In the genomic region with DNA sequence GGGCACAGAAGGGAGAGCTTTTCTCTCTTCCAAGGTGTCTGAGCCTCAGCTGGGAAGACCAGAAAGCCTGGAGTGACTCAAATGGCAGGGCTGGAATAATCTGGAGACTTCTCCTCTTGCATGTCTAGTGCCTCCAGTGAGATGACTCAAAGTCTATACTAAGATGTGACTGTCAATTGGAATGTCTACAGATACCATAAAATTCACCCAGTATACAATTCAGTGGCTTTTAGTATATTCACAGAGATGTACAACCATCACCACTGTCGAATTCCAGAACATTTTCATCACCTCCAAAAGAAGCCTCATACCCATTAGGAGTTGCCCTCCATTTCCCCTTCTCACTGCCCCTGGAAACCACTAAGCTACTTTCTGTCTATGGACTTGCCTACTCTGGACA, we compare ENCODE assay signal across 14 cellular contexts. TPM values are rescaled to one million over a fixed set of nuclear protein-coding genes. Genes with fewer than 3 reads are reported as not detected.
DNase-seq lines count a peak whose midpoint lies in the region; ATAC-seq, FAIRE-seq and TF ChIP-seq lines count a peak whose summit lies in the region.
"Had no signal": no experiment of that assay in that cellular context is flagged by ENCODE, and none has a peak within 500 bp of the region (broad histone marks: within the 10 kb centered on the region; RNA-seq: fewer than 3 reads in every experiment).

No MANE protein-coding gene starts in this region.

- DNase-seq in GM04503 (ENCODE audit: low read depth) (peak; percentile 65), SK-N-MC (ENCODE audit: low read depth, low spot score) (no peak), fibroblast of mammary gland (ENCODE audit: low read depth) (peak; percentile 83), gastrocnemius medialis (no peak), GM12892 (ENCODE audit: insufficient read length) (no peak)
- no peak for DNase-seq in stimulated activated naive B cell treated with anti-CD40 and anti-IgM and Interleukin-4, amounts not matched to agents 10 μg/mL and 1 μg/mL and 100 μg/mL, for 72 hours
- DNase-seq: CD8-positive, alpha-beta memory T cell; effector memory CD4-positive, alpha-beta T cell; H7; KBM-7; T-helper 9 cell had no signal

- no peaks in the 10 kb centered on the region for H3K36me3 Mint-ChIP-seq in stimulated activated naive B cell treated with anti-CD40 and anti-IgM and Interleukin-4, amounts not matched to agents 10 μg/mL and 1 μg/mL and 100 μg/mL, for 72 hours
- H3K36me3 Mint-ChIP-seq: natural killer cell treated with Interleukin-12 subunit alpha and Interleukin-12 subunit beta and Interleukin-15 and Interleukin-18, amount 100 ng/mL, for 72 hours had no signal

- intact Hi-C loops in gastrocnemius medialis (cut with DNase I; ENCODE audit: low total_unique reads): no loop called here

- TF ChIP-seq CTCF in fibroblast of mammary gland (conservative IDR thresholded peaks at IDR 0.05; ENCODE audit: control insufficient read depth, insufficient read depth, low read depth, low read length) (no peak), gastrocnemius medialis (IDR thresholded peaks at IDR 0.05 in 4 of 5, conservative IDR thresholded peaks at IDR 0.05 in 1 of 5) (no peak)

- H3K4me3 ChIP-seq in SK-N-MC: no peak overlapping the region
- no peak overlapping the region for H3K4me3 ChIP-seq in fibroblast of mammary gland (ENCODE audit: control insufficient read depth, low read depth, low read length)
- H3K4me3 ChIP-seq in gastrocnemius medialis: no peak overlapping the region

- H3K9me3 Mint-ChIP-seq in stimulated activated naive B cell treated with anti-CD40 and anti-IgM and Interleukin-4, amounts not matched to agents 10 μg/mL and 1 μg/mL and 100 μg/mL, for 72 hours: no peaks in the 10 kb centered on the region
- H3K9me3 Mint-ChIP-seq: CD8-positive, alpha-beta memory T cell; natural killer cell treated with Interleukin-12 subunit alpha and Interleukin-12 subunit beta and Interleukin-15 and Interleukin-18, amount 100 ng/mL, for 72 hours had no signal

- H3K36me3 ChIP-seq in SK-N-MC (ENCODE audit: insufficient read depth, low read length) (no peaks in the 10 kb centered on the region), gastrocnemius medialis (no peaks in the 10 kb centered on the region)

- H3K27ac Mint-ChIP-seq in stimulated activated naive B cell treated with anti-CD40 and anti-IgM and Interleukin-4, amounts not matched to agents 10 μg/mL and 1 μg/mL and 100 μg/mL, for 72 hours: no peak overlapping the region
- H3K27ac Mint-ChIP-seq: CD8-positive, alpha-beta memory T cell; natural killer cell treated with Interleukin-12 subunit alpha and Interleukin-12 subunit beta and Interleukin-15 and Interleukin-18, amount 100 ng/mL, for 72 hours had no signal

- H3K9ac ChIP-seq in SK-N-MC (ENCODE audit: insufficient read length): no peak overlapping the region

- H3K27me3 Mint-ChIP-seq in stimulated activated naive B cell treated with anti-CD40 and anti-IgM and Interleukin-4, amounts not matched to agents 10 μg/mL and 1 μg/mL and 100 μg/mL, for 72 hours: no peaks in the 10 kb centered on the region
- H3K27me3 Mint-ChIP-seq: CD8-positive, alpha-beta memory T cell; natural killer cell treated with Interleukin-12 subunit alpha and Interleukin-12 subunit beta and Interleukin-15 and Interleukin-18, amount 100 ng/mL, for 72 hours had no signal

- H3K4me3 Mint-ChIP-seq in stimulated activated naive B cell treated with anti-CD40 and anti-IgM and Interleukin-4, amounts not matched to agents 10 μg/mL and 1 μg/mL and 100 μg/mL, for 72 hours: no peak overlapping the region
- H3K4me3 Mint-ChIP-seq: CD8-positive, alpha-beta memory T cell; natural killer cell treated with Interleukin-12 subunit alpha and Interleukin-12 subunit beta and Interleukin-15 and Interleukin-18, amount 100 ng/mL, for 72 hours had no signal

- H3K27me3 ChIP-seq in gastrocnemius medialis: no peaks in the 10 kb centered on the region

- H3K9me3 ChIP-seq in SK-N-MC (ENCODE audit: low read depth, low read length) (no peaks in the 10 kb centered on the region), gastrocnemius medialis (no peaks in the 10 kb centered on the region)

- in situ Hi-C loops in gastrocnemius medialis (cut with MboI; ENCODE audit: low sequenced_read_pairs in 4 of 4): no loop called here

- ATAC-seq in gastrocnemius medialis (no peak), HG02763 (IDR thresholded peaks at IDR 0.05; ENCODE audit: unreplicated experiment) (no peak), GM18873 (IDR thresholded peaks at IDR 0.05; ENCODE audit: low FRiP score, unreplicated experiment) (no peak)
- ATAC-seq in stimulated activated naive B cell treated with anti-CD40 and anti-IgM and Interleukin-4, amounts not matched to agents 10 μg/mL and 1 μg/mL and 100 μg/mL, for 72 hours (replicated peaks): no peak
- ATAC-seq: natural killer cell treated with Interleukin-12 subunit alpha and Interleukin-12 subunit beta and Interleukin-15 and Interleukin-18, amount 100 ng/mL, for 72 hours had no signal

- TF ChIP-seq POLR2A in gastrocnemius medialis (IDR thresholded peaks at IDR 0.05) (no peak), GM12892 (IDR thresholded peaks at IDR 0.05; ENCODE audit: low read depth, low read length) (no peak)

- H3K4me1 Mint-ChIP-seq in stimulated activated naive B cell treated with anti-CD40 and anti-IgM and Interleukin-4, amounts not matched to agents 10 μg/mL and 1 μg/mL and 100 μg/mL, for 72 hours: peaks cover 6 to 8% of the 10 kb centered on the region in 2 donors
- H3K4me1 Mint-ChIP-seq: CD8-positive, alpha-beta memory T cell had no signal

- H3K27ac ChIP-seq in SK-N-MC (peak overlapping the region; percentile 87), gastrocnemius medialis (peak overlapping the region in 3 of 4 donors; percentile 40 to 52 (median 52))

- no peak for FAIRE-seq in GM12892 (lab: Jason Lieb, UNC)

- peaks cover 5 to 7% of the 10 kb centered on the region in 2 donors for H3K4me1 ChIP-seq in gastrocnemius medialis

RNA-seq across cellular contexts. Expression of a gene that starts 47.9 kb away (rescaled TPM):
- 10 to 100 TPM; 11.9 to 21.8 (median 16.1) TPM for total RNA-seq in gastrocnemius medialis
- polyA plus RNA-seq in GM12892 (2012; ENCODE audit: missing spikeins): 18.2 TPM

Comparison
In these comparisons a context has a peak if more than half of its experiments do, and no peak if none do; other contexts are left out.
1. DNase-seq: peak in GM04503 (single experiment) and fibroblast of mammary gland (single experiment); none in SK-N-MC (single experiment), gastrocnemius medialis (0 of 2), GM12892 (single experiment) and stimulated activated naive B cell treated with anti-CD40 and anti-IgM and Interleukin-4, amounts not matched to agents 10 μg/mL and 1 μg/mL and 100 μg/mL, for 72 hours (single experiment).